ENCODE assay signal across 6 cellular contexts in the genomic region with DNA sequence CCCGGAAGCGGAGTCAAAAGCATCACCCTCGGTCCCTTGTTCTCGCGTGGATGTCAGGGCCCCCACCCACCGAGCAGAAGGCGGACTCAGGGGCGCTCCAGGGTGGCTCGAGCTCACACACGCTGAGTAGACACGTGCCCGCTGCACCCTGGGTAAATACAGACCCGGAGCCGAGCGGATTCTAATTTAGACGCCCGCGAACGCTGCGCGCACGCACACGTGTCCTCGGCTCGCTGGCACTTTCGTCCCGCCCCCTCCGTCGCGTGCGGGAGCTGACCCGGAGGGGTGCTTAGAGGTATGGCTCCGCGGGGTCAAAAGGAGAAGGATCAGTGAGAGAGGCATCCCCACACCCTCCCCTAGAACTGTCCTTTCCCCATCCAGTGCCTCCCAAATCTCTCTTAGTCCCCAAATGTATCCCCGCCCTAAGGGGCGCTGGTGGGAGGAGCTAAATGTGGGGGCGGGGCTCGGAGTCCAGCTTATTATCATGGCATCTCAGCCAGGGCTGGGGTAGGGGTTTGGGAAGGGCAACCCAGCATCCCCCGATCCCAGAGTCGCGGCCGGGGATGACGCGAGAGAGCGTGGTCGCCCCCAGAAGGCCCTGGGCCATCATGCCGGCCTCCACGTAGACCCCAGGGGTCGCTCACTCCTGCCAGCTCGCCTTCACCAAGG. TPM values are rescaled to one million over a fixed set of nuclear protein-coding genes. Genes with fewer than 3 reads are reported as not detected.
DNase-seq lines count a peak whose midpoint lies in the region; ATAC-seq, FAIRE-seq and TF ChIP-seq lines count a peak whose summit lies in the region.

No MANE protein-coding gene starts in this region.

- peak overlapping the region; percentile 42 for H3K27ac Mint-ChIP-seq in activated T-helper 2 cell treated with anti-CD3 and anti-CD28 coated beads, Interferon-gamma antibody, Interleukin-2, Interleukin-4, amounts not matched to agents 10 μg/mL and 5 μg/mL and 100 μg/mL, durations not matched to agents 14 hours and 24 hours and 36 hours

- peaks cover 30% of the 10 kb centered on the region for H3K36me3 Mint-ChIP-seq in activated T-helper 2 cell treated with anti-CD3 and anti-CD28 coated beads, Interferon-gamma antibody, Interleukin-2, Interleukin-4, amounts not matched to agents 10 μg/mL and 5 μg/mL and 100 μg/mL, durations not matched to agents 14 hours and 24 hours and 36 hours (ENCODE audit: low read depth)

- H3K27ac ChIP-seq in keratinocyte (ENCODE audit: control insufficient read depth, insufficient read depth, low read length) (no peak overlapping the region), upper lobe of right lung (peak overlapping the region; percentile 42)

- TF ChIP-seq CTCF in keratinocyte (optimal IDR thresholded peaks at IDR 0.05 in 1 of 3, IDR thresholded peaks at IDR 0.05 in 1 of 3, conservative IDR thresholded peaks at IDR 0.05 in 1 of 3; ENCODE audit: extremely low read depth in 1 of 3, insufficient read depth in 2 of 3, low read length in 3 of 3): no peak
- no peak for TF ChIP-seq CTCF in upper lobe of right lung (IDR thresholded peaks at IDR 0.05)

- no peaks in the 10 kb centered on the region for H3K79me2 ChIP-seq in keratinocyte (ENCODE audit: control insufficient read depth, insufficient read depth, low read length)

- peaks cover 71% of the 10 kb centered on the region for H3K4me1 Mint-ChIP-seq in activated T-helper 2 cell treated with anti-CD3 and anti-CD28 coated beads, Interferon-gamma antibody, Interleukin-2, Interleukin-4, amounts not matched to agents 10 μg/mL and 5 μg/mL and 100 μg/mL, durations not matched to agents 14 hours and 24 hours and 36 hours (ENCODE audit: low read depth)

- no peaks in the 10 kb centered on the region for H3K9me1 ChIP-seq in keratinocyte (ENCODE audit: control insufficient read depth, extremely low read depth, insufficient read depth, low read length)

- no peak for FAIRE-seq in keratinocyte (lab: Jason Lieb, UNC)

- dilution Hi-C loops in keratinocyte (cut with MboI; ENCODE audit: extremely low pct_ligation_motif_present, low sequenced_read_pairs): no loop called here

- H3K9ac ChIP-seq in keratinocyte (ENCODE audit: control insufficient read depth, extremely low read depth, insufficient read depth, low read length): peak overlapping the region; percentile 4

- peak; percentile 86 for DNase-seq in GDM1 (lab: John Stamatoyannopoulos, UW)
- DNase-seq in NCI-H460 (ENCODE audit: extremely low read depth, low read depth): peak; percentile 24
- peak; percentile 73 for DNase-seq in activated T-helper 2 cell treated with anti-CD3 and anti-CD28 coated beads, Interferon-gamma antibody, Interleukin-2, Interleukin-4, amounts not matched to agents 10 μg/mL and 5 μg/mL and 100 μg/mL, durations not matched to agents 14 hours and 24 hours and 36 hours (ENCODE audit: low spot score)
- DNase-seq in keratinocyte (ENCODE audit: low read depth, low spot score): no peak
- DNase-seq in upper lobe of right lung: peak; percentile 86

- H3K4me2 ChIP-seq in keratinocyte (ENCODE audit: control insufficient read depth, extremely low read depth, insufficient read depth, low read depth, low read length): peak overlapping the region; percentile 76

- H3K4me3 ChIP-seq in keratinocyte (ENCODE audit: control insufficient read depth in 2 of 3, extremely low read depth in 1 of 3, insufficient read depth in 2 of 3, low read depth in 1 of 3, low read length in 3 of 3) (peak overlapping the region; percentile 27 to 66 (median 46)), upper lobe of right lung (peak overlapping the region; percentile 58)

- H3K4me3 Mint-ChIP-seq in activated T-helper 2 cell treated with anti-CD3 and anti-CD28 coated beads, Interferon-gamma antibody, Interleukin-2, Interleukin-4, amounts not matched to agents 10 μg/mL and 5 μg/mL and 100 μg/mL, durations not matched to agents 14 hours and 24 hours and 36 hours (ENCODE audit: low read depth): peak overlapping the region; percentile 79

- H3K36me3 ChIP-seq in keratinocyte (ENCODE audit: control insufficient read depth in 2 of 2, extremely low read depth in 1 of 2, insufficient read depth in 2 of 2, low read length in 2 of 2): no peaks in the 10 kb centered on the region
- H3K36me3 ChIP-seq in upper lobe of right lung: peaks cover 19% of the 10 kb centered on the region

- H3K9me3 ChIP-seq in keratinocyte (ENCODE audit: control insufficient read depth, low read depth, low read length) (no peaks in the 10 kb centered on the region), upper lobe of right lung (no peaks in the 10 kb centered on the region)

- H3K27me3 Mint-ChIP-seq in activated T-helper 2 cell treated with anti-CD3 and anti-CD28 coated beads, Interferon-gamma antibody, Interleukin-2, Interleukin-4, amounts not matched to agents 10 μg/mL and 5 μg/mL and 100 μg/mL, durations not matched to agents 14 hours and 24 hours and 36 hours (ENCODE audit: low read depth): peaks cover 44% of the 10 kb centered on the region

- H2AFZ ChIP-seq in keratinocyte (ENCODE audit: control insufficient read depth, low read length): peak overlapping the region; percentile 66

- H3K9me3 Mint-ChIP-seq in activated T-helper 2 cell treated with anti-CD3 and anti-CD28 coated beads, Interferon-gamma antibody, Interleukin-2, Interleukin-4, amounts not matched to agents 10 μg/mL and 5 μg/mL and 100 μg/mL, durations not matched to agents 14 hours and 24 hours and 36 hours: no peaks in the 10 kb centered on the region

- H3K4me1 ChIP-seq in keratinocyte (ENCODE audit: control insufficient read depth, extremely low read depth, insufficient read depth, low read length) (peaks cover 40% of the 10 kb centered on the region), upper lobe of right lung (peaks cover 79% of the 10 kb centered on the region)

- H3K27me3 ChIP-seq in keratinocyte (ENCODE audit: control insufficient read depth, extremely low read depth, insufficient read depth, low read length) (peaks cover 64% of the 10 kb centered on the region), upper lobe of right lung (peaks cover 33% of the 10 kb centered on the region)

- H4K20me1 ChIP-seq in keratinocyte (ENCODE audit: control insufficient read depth, extremely low read depth, insufficient read depth, low read length): no peaks in the 10 kb centered on the region

- intact Hi-C loops in activated T-helper 2 cell treated with anti-CD3 and anti-CD28 coated beads, Interferon-gamma antibody, Interleukin-2, Interleukin-4, amounts not matched to agents 10 μg/mL and 5 μg/mL and 100 μg/mL, durations not matched to agents 14 hours and 24 hours and 36 hours (cut with micrococcal nuclease): loop anchor here (5.0 kb wide), 2 partner anchors 43 to 228 kb away; partner anchors contain the start of genes RAVER1 and S1PR5
- intact Hi-C loops in upper lobe of right lung (cut with DNase I): no loop called here

- peak; percentile 5 for ATAC-seq in upper lobe of right lung
- ATAC-seq in GM18858 (IDR thresholded peaks at IDR 0.05; ENCODE audit: unreplicated experiment): no peak

RNA-seq across cellular contexts. Expression of gene ICAM5, which starts 0.5 kb away (rescaled TPM):
- 1.9 and 2.1 TPM in 2 replicates for total RNA-seq in NCI-H460 (2014; rRNA removed; shearing (Covaris generic))
- 50.7 and 66.7 TPM in 2 replicates for polyA plus RNA-seq in NCI-H460 (2014; cell fraction: nucleus; rRNA removed)
- total RNA-seq in activated T-helper 2 cell treated with anti-CD3 and anti-CD28 coated beads, Interferon-gamma antibody, Interleukin-2, Interleukin-4, amounts not matched to agents 10 μg/mL and 5 μg/mL and 100 μg/mL, durations not matched to agents 14 hours and 24 hours and 36 hours: 2.6 and 3.5 TPM in 2 replicates
- 0.20 to 0.55 TPM (median 0.43 TPM) in 3 replicates for polyA plus RNA-seq in keratinocyte
- polyA plus RNA-seq in keratinocyte (2011; ENCODE audit: low read depth): 0.20 TPM
- polyA plus RNA-seq in keratinocyte (2011; cell fraction: cytosol; rRNA removed): 0.02 and 0.09 TPM in 2 replicates
- polyA plus RNA-seq in keratinocyte (2011; cell fraction: nucleus; rRNA removed): 2.2 and 5.0 TPM in 2 replicates
- 0.28 and 0.66 TPM in 2 replicates for polyA plus RNA-seq in keratinocyte (2012; ENCODE audit: low replicate concordance)
- 0.10 TPM in 1 of 3 replicates, not detected in the others for polyA minus RNA-seq in keratinocyte
- not detected for polyA minus RNA-seq in keratinocyte (2011; cell fraction: cytosol; rRNA and poly(A)+ RNA removed)
- polyA minus RNA-seq in keratinocyte (2011; cell fraction: nucleus; rRNA and poly(A)+ RNA removed): 0.32 and 0.47 TPM in 2 replicates
- 18.3 TPM for total RNA-seq in upper lobe of right lung

RNA-seq across cellular contexts. Expression of gene ICAM4, which starts 2.5 kb away (rescaled TPM):
- not detected in 2 replicates for total RNA-seq in NCI-H460 (2014; rRNA removed; shearing (Covaris generic))
- not detected in 2 replicates for polyA plus RNA-seq in NCI-H460 (2014; cell fraction: nucleus; rRNA removed)
- total RNA-seq in activated T-helper 2 cell treated with anti-CD3 and anti-CD28 coated beads, Interferon-gamma antibody, Interleukin-2, Interleukin-4, amounts not matched to agents 10 μg/mL and 5 μg/mL and 100 μg/mL, durations not matched to agents 14 hours and 24 hours and 36 hours: 1.4 and 1.6 TPM in 2 replicates
- polyA plus RNA-seq in keratinocyte: 0.18 to 0.35 TPM (median 0.25 TPM) in 3 replicates
- polyA plus RNA-seq in keratinocyte (2011; ENCODE audit: low read depth): not detected
- polyA plus RNA-seq in keratinocyte (2011; cell fraction: cytosol; rRNA removed): 0.11 and 0.38 TPM in 2 replicates
- polyA plus RNA-seq in keratinocyte (2011; cell fraction: nucleus; rRNA removed): 0.21 and 0.23 TPM in 2 replicates
- polyA plus RNA-seq in keratinocyte (2012; ENCODE audit: low replicate concordance): 0.16 and 0.23 TPM in 2 replicates
- 0.43 to 0.49 TPM in 2 of 3 replicates, not detected in the other for polyA minus RNA-seq in keratinocyte
- polyA minus RNA-seq in keratinocyte (2011; cell fraction: cytosol; rRNA and poly(A)+ RNA removed): not detected
- polyA minus RNA-seq in keratinocyte (2011; cell fraction: nucleus; rRNA and poly(A)+ RNA removed): not detected in 2 replicates
- 11.1 TPM for total RNA-seq in upper lobe of right lung

RNA-seq across cellular contexts. Expression of gene ICAM1, which starts 18.4 kb away (rescaled TPM):
- 1.1 and 1.6 TPM in 2 replicates for total RNA-seq in NCI-H460 (2014; rRNA removed; shearing (Covaris generic))
- polyA plus RNA-seq in NCI-H460 (2014; cell fraction: nucleus; rRNA removed): 0.50 and 2.5 TPM in 2 replicates
- total RNA-seq in activated T-helper 2 cell treated with anti-CD3 and anti-CD28 coated beads, Interferon-gamma antibody, Interleukin-2, Interleukin-4, amounts not matched to agents 10 μg/mL and 5 μg/mL and 100 μg/mL, durations not matched to agents 14 hours and 24 hours and 36 hours: 75.3 and 75.7 TPM in 2 replicates
- polyA plus RNA-seq in keratinocyte: 0.30 to 0.56 TPM (median 0.35 TPM) in 3 replicates
- polyA plus RNA-seq in keratinocyte (2011; ENCODE audit: low read depth): 1.3 TPM
- polyA plus RNA-seq in keratinocyte (2011; cell fraction: cytosol; rRNA removed): 0.29 and 0.57 TPM in 2 replicates
- 2.2 and 2.9 TPM in 2 replicates for polyA plus RNA-seq in keratinocyte (2011; cell fraction: nucleus; rRNA removed)
- 0.48 and 0.51 TPM in 2 replicates for polyA plus RNA-seq in keratinocyte (2012; ENCODE audit: low replicate concordance)
- 0.30 to 0.42 TPM in 2 of 3 replicates, not detected in the other for polyA minus RNA-seq in keratinocyte
- polyA minus RNA-seq in keratinocyte (2011; cell fraction: cytosol; rRNA and poly(A)+ RNA removed): 2.7 TPM
- polyA minus RNA-seq in keratinocyte (2011; cell fraction: nucleus; rRNA and poly(A)+ RNA removed): 2.3 and 2.5 TPM in 2 replicates
- 245 TPM for total RNA-seq in upper lobe of right lung

RNA-seq across cellular contexts. Expression of gene ZGLP1, which starts 20.3 kb away (rescaled TPM):
- 1.2 and 2.8 TPM in 2 replicates for total RNA-seq in NCI-H460 (2014; rRNA removed; shearing (Covaris generic))
- 0.80 and 6.4 TPM in 2 replicates for polyA plus RNA-seq in NCI-H460 (2014; cell fraction: nucleus; rRNA removed)
- 3.2 and 3.5 TPM in 2 replicates for total RNA-seq in activated T-helper 2 cell treated with anti-CD3 and anti-CD28 coated beads, Interferon-gamma antibody, Interleukin-2, Interleukin-4, amounts not matched to agents 10 μg/mL and 5 μg/mL and 100 μg/mL, durations not matched to agents 14 hours and 24 hours and 36 hours
- 0.43 to 2.1 TPM (median 0.71 TPM) in 3 replicates for polyA plus RNA-seq in keratinocyte
- 0.50 TPM for polyA plus RNA-seq in keratinocyte (2011; ENCODE audit: low read depth)
- polyA plus RNA-seq in keratinocyte (2011; cell fraction: cytosol; rRNA removed): 0.46 and 0.53 TPM in 2 replicates
- 2.8 and 3.4 TPM in 2 replicates for polyA plus RNA-seq in keratinocyte (2011; cell fraction: nucleus; rRNA removed)
- polyA plus RNA-seq in keratinocyte (2012; ENCODE audit: low replicate concordance): 0.99 and 2.6 TPM in 2 replicates
- polyA minus RNA-seq in keratinocyte: 0.35 TPM in 1 of 3 replicates, not detected in the others
- not detected for polyA minus RNA-seq in keratinocyte (2011; cell fraction: cytosol; rRNA and poly(A)+ RNA removed)
- 0.63 and 0.93 TPM in 2 replicates for polyA minus RNA-seq in keratinocyte (2011; cell fraction: nucleus; rRNA and poly(A)+ RNA removed)
- total RNA-seq in upper lobe of right lung: 3.8 TPM

RNA-seq across cellular contexts. Expression of gene FDX2, which starts 26.5 kb away (rescaled TPM):
- total RNA-seq in NCI-H460 (2014; rRNA removed; shearing (Covaris generic)): 12.6 and 18.0 TPM in 2 replicates
- polyA plus RNA-seq in NCI-H460 (2014; cell fraction: nucleus; rRNA removed): 27.6 and 30.1 TPM in 2 replicates
- 16.8 and 18.0 TPM in 2 replicates for total RNA-seq in activated T-helper 2 cell treated with anti-CD3 and anti-CD28 coated beads, Interferon-gamma antibody, Interleukin-2, Interleukin-4, amounts not matched to agents 10 μg/mL and 5 μg/mL and 100 μg/mL, durations not matched to agents 14 hours and 24 hours and 36 hours
- polyA plus RNA-seq in keratinocyte: 19.2 to 28.8 TPM (median 21.8 TPM) in 3 replicates
- 2.1 TPM for polyA plus RNA-seq in keratinocyte (2011; ENCODE audit: low read depth)
- polyA plus RNA-seq in keratinocyte (2011; cell fraction: cytosol; rRNA removed): 15.8 and 37.7 TPM in 2 replicates
- polyA plus RNA-seq in keratinocyte (2011; cell fraction: nucleus; rRNA removed): 13.6 and 20.1 TPM in 2 replicates
- polyA plus RNA-seq in keratinocyte (2012; ENCODE audit: low replicate concordance): 19.8 and 24.8 TPM in 2 replicates
- 10.7 to 20.7 TPM (median 15.4 TPM) in 3 replicates for polyA minus RNA-seq in keratinocyte
- 19.0 TPM for polyA minus RNA-seq in keratinocyte (2011; cell fraction: cytosol; rRNA and poly(A)+ RNA removed)
- polyA minus RNA-seq in keratinocyte (2011; cell fraction: nucleus; rRNA and poly(A)+ RNA removed): 4.6 and 5.2 TPM in 2 replicates
- 19.2 TPM for total RNA-seq in upper lobe of right lung

Comparison
In these comparisons a context has a peak if more than half of its experiments do, and no peak if none do; other contexts are left out.
1. RNA of gene ICAM1, which starts 18.4 kb away (total RNA-seq): 245 TPM in upper lobe of right lung (single experiment) and 75.3 to 75.7 TPM in activated T-helper 2 cell treated with anti-CD3 and anti-CD28 coated beads, Interferon-gamma antibody, Interleukin-2, Interleukin-4, amounts not matched to agents 10 μg/mL and 5 μg/mL and 100 μg/mL, durations not matched to agents 14 hours and 24 hours and 36 hours; 1.1 to 1.6 TPM in NCI-H460; every median in the first group is over 10 times any median in the second.